8 cellular contexts compared by ENCODE assay signal in genomic region chr11:86676533-86677154, GRCh38. TPM values are rescaled to one million over a fixed set of nuclear protein-coding genes. Genes with fewer than 3 reads are reported as not detected.
A peak's percentile ranks its signal among the peaks of the same experiment; 100 is the strongest.
DNase-seq lines count a peak whose midpoint lies in the region; ATAC-seq and TF ChIP-seq lines count a peak whose summit lies in the region.

No MANE protein-coding gene starts in this region.

- CTCF ChIA-PET in T-cell (lab: Charles Lee), result no interaction called here

- TF ChIP-seq RAD21 in Ishikawa (IDR thresholded peaks at IDR 0.05; ENCODE audit: low read depth), result peak; percentile 70

- in situ Hi-C loops in astrocyte of the cerebellum (cut with HindIII; ENCODE audit: low sequenced_read_pairs), result no loop called here

- peaks cover 0 to 7% (median 6%) of the 10 kb centered on the region in 3 donors for H3K4me1 Mint-ChIP-seq in T-cell

- H3K9me3 Mint-ChIP-seq in T-cell, result no peaks in the 10 kb centered on the region

- H3K4me1 ChIP-seq in mucosa of descending colon (ENCODE audit: low read depth), result peaks cover 25% of the 10 kb centered on the region

- H3K4me3 Mint-ChIP-seq in T-cell, result no peak overlapping the region

- TF ChIP-seq CTCF in astrocyte of the cerebellum (IDR thresholded peaks at IDR 0.05; ENCODE audit: low read depth, low read length, missing control alignments) (peak; percentile 20), mucosa of descending colon (IDR thresholded peaks at IDR 0.05) (no peak)

- no peaks in the 10 kb centered on the region for H3K36me3 ChIP-seq in mucosa of descending colon (ENCODE audit: low read depth)

- no peaks in the 10 kb centered on the region for H3K36me3 Mint-ChIP-seq in T-cell

- no peak for TF ChIP-seq EP300 in Ishikawa (IDR thresholded peaks at IDR 0.05; ENCODE audit: borderline replicate concordance)

- DNase-seq in ELF-1 (ENCODE audit: low read depth, low spot score) (peak; percentile 90), astrocyte of the cerebellum (ENCODE audit: low read depth) (no peak), mucosa of descending colon (peak; percentile 34 to 50 (median 38)), cortex of kidney (lab: John Stamatoyannopoulos, UW) (no peak), T-cell (no peak)

- no peak for ATAC-seq in mucosa of descending colon
- no peak for ATAC-seq in HG03159 (IDR thresholded peaks at IDR 0.05; ENCODE audit: unreplicated experiment)
- ATAC-seq in GM21619 (IDR thresholded peaks at IDR 0.05; ENCODE audit: unreplicated experiment), result no peak
- no peak for ATAC-seq in T-cell (replicated peaks in 1 of 4)

- peaks cover 0 to 3% of the 10 kb centered on the region in 2 donors for H3K27me3 Mint-ChIP-seq in T-cell

- H3K4me3 ChIP-seq in astrocyte of the cerebellum (ENCODE audit: low read depth, low read length) (no peak overlapping the region), mucosa of descending colon (no peak overlapping the region)

- H3K9me3 ChIP-seq in mucosa of descending colon, result no peaks in the 10 kb centered on the region

- intact Hi-C loops in mucosa of descending colon (cut with DNase I, micrococcal nuclease), result no loop called here

- H3K27ac Mint-ChIP-seq in T-cell, result no peak overlapping the region

- POLR2A ChIA-PET in T-cell (lab: Charles Lee), result no interaction called here

TF ChIP-seq in Ishikawa, 13 proteins besides CTCF, POLR2A, EP300 and RAD21:
- peak; percentile 55 for TF ChIP-seq TEAD4 (IDR thresholded peaks at IDR 0.05)
- peak; percentile 37; the same call in 1 of the 2 replicates for TF ChIP-seq NFIC (IDR thresholded peaks at IDR 0.05)
- no peak for TF ChIP-seq TAF1 (IDR thresholded peaks at IDR 0.05; ENCODE audit: low read depth)
- 0 out of 2 replicates have a peak, but pooled peaks have one; percentile 17 for TF ChIP-seq YY1 (IDR thresholded peaks at IDR 0.05; ENCODE audit: low read depth)

RNA-seq across cellular contexts. Expression of gene ME3, which starts 4.2 kb away (rescaled TPM):
- total RNA-seq in mucosa of descending colon, result 10 to 100 TPM; 29.3 to 51.2 (median 31.8) TPM
- total RNA-seq in T-cell, result 1 to 10 TPM; 2.2 to 5.0 (median 4.3) TPM

Comparison
In these comparisons a context has a peak if more than half of its experiments do, and no peak if none do; other contexts are left out.
1. DNase-seq: peak in ELF-1 (single experiment) and mucosa of descending colon (3 of 3); none in astrocyte of the cerebellum (single experiment), cortex of kidney (single experiment) and T-cell (0 of 34).
2. RNA of gene ME3, which starts 4.2 kb away (total RNA-seq): 29.3 to 51.2 TPM in mucosa of descending colon; 2.2 to 5.0 TPM in T-cell; every median in the first group is over 4 times any median in the second.